8 cellular contexts compared by ENCODE assay signal in genomic region chr1:179366093-179366800, GRCh38. TPM values are rescaled to one million over a fixed set of nuclear protein-coding genes. Genes with fewer than 3 reads are reported as not detected.
DNase-seq lines count a peak whose midpoint lies in the region; ATAC-seq, FAIRE-seq and TF ChIP-seq lines count a peak whose summit lies in the region.

No MANE protein-coding gene starts in this region.

- peak overlapping the region; percentile 25 for H2AFZ ChIP-seq in ACC112 (ENCODE audit: low read length, unreplicated experiment)

- TF ChIP-seq CTCF in fibroblast of mammary gland (conservative IDR thresholded peaks at IDR 0.05; ENCODE audit: control insufficient read depth, insufficient read depth, low read depth, low read length) (no peak), ovary (IDR thresholded peaks at IDR 0.05) (no peak)

- no peaks in the 10 kb centered on the region for H3K27me3 ChIP-seq in ACC112 (ENCODE audit: insufficient read depth, low read length)
- H3K27me3 ChIP-seq in ovary, result no peaks in the 10 kb centered on the region

- no peaks in the 10 kb centered on the region for H3K9me3 ChIP-seq in ovary

- H3K4me1 ChIP-seq in ACC112 (ENCODE audit: control insufficient read depth, insufficient read depth, low read length, unreplicated experiment) (peaks cover 3% of the 10 kb centered on the region), ovary (ENCODE audit: insufficient read depth) (no peaks in the 10 kb centered on the region)

- WGBS in ovary, 3 donors, result 1 to 2% (median 2%) methylated on average over 28 of the region's 28 CpGs

- no peaks in the 10 kb centered on the region for H3K36me3 ChIP-seq in ACC112 (ENCODE audit: insufficient read depth, low read length)
- no peaks in the 10 kb centered on the region for H3K36me3 ChIP-seq in ovary

- no peaks in the 10 kb centered on the region for H3K79me2 ChIP-seq in ACC112 (ENCODE audit: control insufficient read depth, insufficient read depth, low read length, unreplicated experiment)

- no peak for TF ChIP-seq EP300 in ovary (IDR thresholded peaks at IDR 0.05)

- intact Hi-C loops in ovary (cut with DNase I), result loop anchor here in 3 of 4 donors (2.0 to 10.0 kb wide), 5 partner anchors 73 to 287 kb away; partner anchors contain the start of genes TOR3A (in 2 of the 3) and SOAT1 (in 1 of the 3)

- peak; percentile 0 for ATAC-seq in GM18519 (IDR thresholded peaks at IDR 0.05; ENCODE audit: low FRiP score, unreplicated experiment)
- peak; percentile 1 for ATAC-seq in HG03159 (IDR thresholded peaks at IDR 0.05; ENCODE audit: unreplicated experiment)
- no peak for ATAC-seq in HG03039 (IDR thresholded peaks at IDR 0.05; ENCODE audit: unreplicated experiment)

- FAIRE-seq in TTC549 (lab: Jason Lieb, UNC), result peak; percentile 65

- DNase-seq in fibroblast of mammary gland (ENCODE audit: low read depth) (peak; percentile 11), ovary (peak in 1 of 5 donors; percentile 9), NCI-H1694 (lab: John Stamatoyannopoulos, UW) (no peak)

- peak overlapping the region; percentile 87 for H3K27ac ChIP-seq in ACC112 (ENCODE audit: low read depth, low read length)
- peak overlapping the region; percentile 44 to 87 for H3K27ac ChIP-seq in ovary

- peak overlapping the region; percentile 89 for H3K4me3 ChIP-seq in ACC112 (ENCODE audit: low read depth, low read length)
- H3K4me3 ChIP-seq in fibroblast of mammary gland (ENCODE audit: control insufficient read depth, low read depth, low read length), result peak overlapping the region; percentile 79
- H3K4me3 ChIP-seq in ovary, result peak overlapping the region; percentile 68

- TF ChIP-seq POLR2A in ovary (IDR thresholded peaks at IDR 0.05), result no peak

RNA-seq across cellular contexts. Expression of gene AXDND1, which starts 0.5 kb away (rescaled TPM):
- total RNA-seq in ovary, result 1 to 10 TPM in 1 of 7 donors, under 1 TPM in 4, not detected in 2; 0.07 to 4.1 (median 0.15) TPM
- under 1 TPM in 1 of 2 donors, not detected in 1; 0.18 TPM for polyA plus RNA-seq in ovary
